In the genomic region with DNA sequence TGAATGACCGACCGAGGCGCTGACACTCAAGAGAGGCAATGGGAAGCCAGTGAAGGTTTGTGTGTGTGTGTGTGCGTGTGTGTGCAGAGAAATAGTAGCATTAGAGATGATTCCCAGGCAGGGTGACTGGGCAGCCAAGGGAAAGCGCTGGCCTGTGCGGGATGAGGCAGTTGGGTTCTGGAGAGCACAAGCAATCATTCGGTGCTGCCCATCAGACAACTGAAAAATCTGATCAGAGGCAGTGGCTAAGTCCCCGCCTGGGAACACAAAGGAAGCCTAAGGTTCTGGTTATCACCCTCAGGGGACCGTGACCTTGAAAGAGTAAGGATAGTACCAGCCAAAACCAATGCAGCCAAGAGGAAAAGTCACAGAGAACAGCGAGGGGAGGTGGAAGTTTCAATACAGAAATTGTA, we compare ENCODE assay signal across 8 cellular contexts. TPM values are rescaled to one million over a fixed set of nuclear protein-coding genes. Genes with fewer than 3 reads are reported as not detected.
DNase-seq lines count a peak whose midpoint lies in the region; ATAC-seq and TF ChIP-seq lines count a peak whose summit lies in the region.

No MANE protein-coding gene starts in this region.

- H3K4me3 ChIP-seq in iPS-20b (ENCODE audit: low read length) (peak overlapping the region; percentile 92), stomach smooth muscle (ENCODE audit: low read length in 2 of 2) (peak overlapping the region; percentile 69 to 83)

- H3K27ac ChIP-seq in iPS-20b (ENCODE audit: low read length): peak overlapping the region; percentile 44
- peak overlapping the region; percentile 87 for H3K27ac ChIP-seq in stomach smooth muscle (ENCODE audit: low read length)

- peaks cover 11% of the 10 kb centered on the region for H3K4me1 ChIP-seq in iPS-20b (ENCODE audit: insufficient read depth, low read length)
- peaks cover 14% of the 10 kb centered on the region for H3K4me1 ChIP-seq in stomach smooth muscle (ENCODE audit: control insufficient read depth, insufficient read depth, low read length)

- peaks cover 8% of the 10 kb centered on the region for H3K36me3 Mint-ChIP-seq in activated T-helper 1 cell treated with anti-CD3 and anti-CD28 coated beads, Interleukin-12 subunit alpha, Interleukin-12 subunit beta, Interleukin-2, Interleukin-4 antibody, amounts not matched to agents 30 ng/mL and 10 ng/mL and 1 ng/mL, durations not matched to agents 14 hours and 24 hours and 36 hours (ENCODE audit: low read depth)

- H3K9ac ChIP-seq in iPS-20b (ENCODE audit: low read depth, low read length) (peak overlapping the region; percentile 79; the same call in 1 of the 2 replicates), stomach smooth muscle (ENCODE audit: low read length in 2 of 2) (peak overlapping the region; percentile 77 to 86)

- intact Hi-C loops in activated T-helper 1 cell treated with anti-CD3 and anti-CD28 coated beads, Interleukin-12 subunit alpha, Interleukin-12 subunit beta, Interleukin-2, Interleukin-4 antibody, amounts not matched to agents 30 ng/mL and 10 ng/mL and 1 ng/mL, durations not matched to agents 14 hours and 24 hours and 36 hours (cut with micrococcal nuclease): loop anchor here (1.0 to 5.0 kb wide), 4 partner anchors 14 to 569 kb away; a partner anchor contains a TSS

- H3K9me3 ChIP-seq in iPS-20b (ENCODE audit: insufficient read depth, low read depth, low read length) (no peaks in the 10 kb centered on the region), stomach smooth muscle (ENCODE audit: control insufficient read depth in 2 of 2, low read length in 2 of 2) (no peaks in the 10 kb centered on the region)

- no peaks in the 10 kb centered on the region for H3K27me3 Mint-ChIP-seq in activated T-helper 1 cell treated with anti-CD3 and anti-CD28 coated beads, Interleukin-12 subunit alpha, Interleukin-12 subunit beta, Interleukin-2, Interleukin-4 antibody, amounts not matched to agents 30 ng/mL and 10 ng/mL and 1 ng/mL, durations not matched to agents 14 hours and 24 hours and 36 hours (ENCODE audit: insufficient read depth)

- in situ Hi-C loops in GM13976 (cut with MboI; ENCODE audit: low sequenced_read_pairs, unreplicated experiment): no loop called here

- H3K27me3 ChIP-seq in iPS-20b (ENCODE audit: insufficient read depth, low read length): no peaks in the 10 kb centered on the region
- H3K27me3 ChIP-seq in stomach smooth muscle (ENCODE audit: control insufficient read depth in 1 of 2, insufficient read depth in 2 of 2, low read length in 2 of 2): no peaks in the 10 kb centered on the region

- no peaks in the 10 kb centered on the region for H3K9me3 Mint-ChIP-seq in activated T-helper 1 cell treated with anti-CD3 and anti-CD28 coated beads, Interleukin-12 subunit alpha, Interleukin-12 subunit beta, Interleukin-2, Interleukin-4 antibody, amounts not matched to agents 30 ng/mL and 10 ng/mL and 1 ng/mL, durations not matched to agents 14 hours and 24 hours and 36 hours

- H3K27ac Mint-ChIP-seq in activated T-helper 1 cell treated with anti-CD3 and anti-CD28 coated beads, Interleukin-12 subunit alpha, Interleukin-12 subunit beta, Interleukin-2, Interleukin-4 antibody, amounts not matched to agents 30 ng/mL and 10 ng/mL and 1 ng/mL, durations not matched to agents 14 hours and 24 hours and 36 hours: peak overlapping the region; percentile 98

- H3K4me1 Mint-ChIP-seq in activated T-helper 1 cell treated with anti-CD3 and anti-CD28 coated beads, Interleukin-12 subunit alpha, Interleukin-12 subunit beta, Interleukin-2, Interleukin-4 antibody, amounts not matched to agents 30 ng/mL and 10 ng/mL and 1 ng/mL, durations not matched to agents 14 hours and 24 hours and 36 hours (ENCODE audit: low read depth): peaks cover 81% of the 10 kb centered on the region

- no peak for ATAC-seq in HG03432 (IDR thresholded peaks at IDR 0.05; ENCODE audit: unreplicated experiment)

- peak overlapping the region; percentile 93 for H3K4me3 Mint-ChIP-seq in activated T-helper 1 cell treated with anti-CD3 and anti-CD28 coated beads, Interleukin-12 subunit alpha, Interleukin-12 subunit beta, Interleukin-2, Interleukin-4 antibody, amounts not matched to agents 30 ng/mL and 10 ng/mL and 1 ng/mL, durations not matched to agents 14 hours and 24 hours and 36 hours

- TF ChIP-seq CTCF in GM13976 (IDR thresholded peaks at IDR 0.05; ENCODE audit: borderline replicate concordance, control extremely low read depth, extremely low read depth, insufficient read depth, missing control alignments): no peak

- DNase-seq in NCI-H146 (lab: John Stamatoyannopoulos, UW) (peak; percentile 8), NCI-H146 treated with DMSO at 0.1 percent for 48 hours (lab: John Stamatoyannopoulos, UW; ENCODE audit: unreplicated experiment) (no peak), epidermal melanocyte (ENCODE audit: insufficient read length, low spot score) (no peak), GM13976 (ENCODE audit: low spot score) (no peak)
- DNase-seq in activated T-helper 1 cell treated with anti-CD3 and anti-CD28 coated beads, Interleukin-12 subunit alpha, Interleukin-12 subunit beta, Interleukin-2, Interleukin-4 antibody, amounts not matched to agents 30 ng/mL and 10 ng/mL and 1 ng/mL, durations not matched to agents 14 hours and 24 hours and 36 hours (ENCODE audit: low spot score): no peak

- H3K36me3 ChIP-seq in iPS-20b (ENCODE audit: insufficient read depth, low read depth, low read length) (no peaks in the 10 kb centered on the region), stomach smooth muscle (ENCODE audit: control insufficient read depth in 2 of 2, insufficient read depth in 2 of 2, low read length in 2 of 2) (peaks cover 0 to under 1% of the 10 kb centered on the region in 2 donors)

RNA-seq across cellular contexts. Expression of a gene that starts 0.9 kb away (rescaled TPM):
- 46.1 and 51.8 TPM in 2 replicates for total RNA-seq in activated T-helper 1 cell treated with anti-CD3 and anti-CD28 coated beads, Interleukin-12 subunit alpha, Interleukin-12 subunit beta, Interleukin-2, Interleukin-4 antibody, amounts not matched to agents 30 ng/mL and 10 ng/mL and 1 ng/mL, durations not matched to agents 14 hours and 24 hours and 36 hours

RNA-seq across cellular contexts. Expression of a gene that starts 48.2 kb away (rescaled TPM):
- total RNA-seq in activated T-helper 1 cell treated with anti-CD3 and anti-CD28 coated beads, Interleukin-12 subunit alpha, Interleukin-12 subunit beta, Interleukin-2, Interleukin-4 antibody, amounts not matched to agents 30 ng/mL and 10 ng/mL and 1 ng/mL, durations not matched to agents 14 hours and 24 hours and 36 hours: 31.0 and 36.3 TPM in 2 replicates

RNA-seq across cellular contexts. Expression of a gene that starts 48.6 kb away (rescaled TPM):
- total RNA-seq in activated T-helper 1 cell treated with anti-CD3 and anti-CD28 coated beads, Interleukin-12 subunit alpha, Interleukin-12 subunit beta, Interleukin-2, Interleukin-4 antibody, amounts not matched to agents 30 ng/mL and 10 ng/mL and 1 ng/mL, durations not matched to agents 14 hours and 24 hours and 36 hours: 44.2 and 50.7 TPM in 2 replicates
